21 cellular contexts compared by ENCODE assay signal in the genomic region with DNA sequence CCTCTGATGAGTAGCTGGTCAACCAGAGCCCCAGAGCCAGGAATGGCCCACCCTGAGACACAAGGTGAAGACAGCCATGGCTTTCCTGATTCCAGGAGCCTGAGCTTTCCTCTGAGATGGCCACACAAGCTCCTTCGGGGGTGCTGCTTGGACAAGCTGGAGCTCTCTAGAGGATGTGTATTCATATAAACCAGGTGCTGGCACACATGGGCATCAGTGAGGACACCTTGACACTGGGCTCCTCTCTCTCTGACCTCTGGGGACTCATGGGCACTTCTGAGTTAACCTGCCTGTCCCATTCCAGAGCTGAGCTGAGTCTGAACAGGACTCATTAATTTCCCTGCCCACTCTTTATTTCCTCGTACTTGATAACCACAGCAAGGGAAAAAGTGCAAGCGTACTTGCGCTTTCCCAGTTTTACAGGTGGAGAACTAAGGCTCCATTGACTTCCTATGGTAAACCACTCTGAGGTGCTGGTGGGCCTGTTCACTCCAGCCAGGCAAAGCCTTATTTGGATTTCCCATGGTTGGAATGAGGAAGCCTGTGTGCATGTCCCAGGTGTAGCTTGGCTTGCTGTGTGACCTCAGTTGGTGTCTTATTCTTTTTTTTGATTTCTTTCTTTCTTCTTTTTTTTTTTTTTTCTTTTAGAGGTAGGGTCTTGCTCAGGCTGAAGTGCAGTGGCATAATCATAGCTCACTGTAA. TPM values are rescaled to one million over a fixed set of nuclear protein-coding genes. Genes with fewer than 3 reads are reported as not detected.
DNase-seq lines count a peak whose midpoint lies in the region; ATAC-seq and TF ChIP-seq lines count a peak whose summit lies in the region.
"Had no signal": no experiment of that assay in that cellular context is flagged by ENCODE, and none has a peak within 500 bp of the region (broad histone marks: within the 10 kb centered on the region; RNA-seq: fewer than 3 reads in every experiment).

No MANE protein-coding gene starts in this region.

- in situ Hi-C loops in IMR-90 (cut with MboI; ENCODE audit: low sequenced_read_pairs): no loop called here

- CTCF ChIA-PET in IMR-90 (lab: Yijun Ruan, JAX): no interaction called here

- 0 out of 4 replicates have a peak, but pooled peaks cover 0 to 4% of the 10 kb centered on the region in 2 experiments for H3K79me1 ChIP-seq in IMR-90 (ENCODE audit: low read depth in 1 of 2, low read length in 2 of 2)

- no peak overlapping the region for H2BK15ac ChIP-seq in IMR-90 (ENCODE audit: low read depth, low read length)

- H4K20me1 ChIP-seq in IMR-90 (ENCODE audit: insufficient read depth, low read length): no peaks in the 10 kb centered on the region

- ATAC-seq in Right ventricle myocardium superior (ENCODE audit: poor library complexity): peak; percentile 10
- no peak for ATAC-seq in left ventricle myocardium superior
- no peak for ATAC-seq in IMR-90 (ENCODE audit: low read depth)
- ATAC-seq in body of pancreas: peak; percentile 70
- ATAC-seq: A549 had no signal

- WGBS in IMR-90 (ENCODE audit: extremely low coverage in 2 of 2, insufficient read length in 1 of 2), 2 experiments: 94% methylated on average over 3 of the region's 4 CpGs; no CpG with 5 or more reads in 1 of the 2 experiments
- 75 to 93% methylated on average over 4 of the region's 4 CpGs for WGBS in body of pancreas, 2 donors

- H4K8ac ChIP-seq in IMR-90 (ENCODE audit: low read depth in 2 of 2, low read length in 2 of 2): no peak overlapping the region

- intact Hi-C loops in Right ventricle myocardium superior (cut with DNase I) (no loop called here), left ventricle myocardium superior (cut with micrococcal nuclease) (no loop called here), IMR-90 (cut with micrococcal nuclease) (no loop called here), body of pancreas (cut with DNase I) (no loop called here)

- no peak overlapping the region for H2BK120ac ChIP-seq in IMR-90 (ENCODE audit: low read depth, low read length)

- peak overlapping the region; percentile 37 for H3K27ac Mint-ChIP-seq in progenitor cell of endocrine pancreas
- H3K27ac Mint-ChIP-seq: CD4-positive, alpha-beta T cell; CD8-positive, alpha-beta memory T cell had no signal

- no peak overlapping the region for H3K18ac ChIP-seq in IMR-90 (ENCODE audit: low read depth, low read length)

- POLR2A ChIA-PET in IMR-90 (lab: Charles Lee; ENCODE audit: unreplicated experiment): no interaction called here

- H3K4me3 ChIP-seq in IMR-90 (ENCODE audit: insufficient read depth, low read depth, low read length) (no peak overlapping the region), body of pancreas (no peak overlapping the region)
- H3K4me3 ChIP-seq: A549 had no signal

- H3K14ac ChIP-seq in IMR-90 (replicated peaks; ENCODE audit: low read depth, low read length): no peak overlapping the region

- no peak overlapping the region for H2AFZ ChIP-seq in IMR-90 (replicated peaks; ENCODE audit: low read length, poor library complexity)

- no TSS peak for BruUV-seq in IMR-90 (replicated peaks; lab: Mats Ljungman, UMichigan)

- 0 out of 2 replicates have a peak overlapping the region, but pooled peaks have one; percentile 15 for H2AK5ac ChIP-seq in IMR-90 (ENCODE audit: low read depth, low read length)

- H3K9me3 Mint-ChIP-seq in progenitor cell of endocrine pancreas (ENCODE audit: low read depth): no peaks in the 10 kb centered on the region
- H3K9me3 Mint-ChIP-seq: CD4-positive, alpha-beta T cell; CD8-positive, alpha-beta memory T cell had no signal

- H3K27ac ChIP-seq in IMR-90 (ENCODE audit: insufficient read depth, low read length) (no peak overlapping the region), body of pancreas (peak overlapping the region in 3 of 4 donors; percentile 13 to 26 (median 16))
- H3K27ac ChIP-seq: A549 had no signal

- H3K4me1 Mint-ChIP-seq in progenitor cell of endocrine pancreas (ENCODE audit: low read depth): no peaks in the 10 kb centered on the region
- H3K4me1 Mint-ChIP-seq: CD8-positive, alpha-beta memory T cell had no signal

- DNase-seq in Right ventricle myocardium superior (no peak), left ventricle myocardium superior (no peak), IMR-90 (no peak), body of pancreas (peak in 2 of 4 donors; percentile 13 to 16), progenitor cell of endocrine pancreas (ENCODE audit: low spot score, unreplicated experiment) (no peak), DMS79 (lab: John Stamatoyannopoulos, UW) (no peak), KG1 (lab: John Stamatoyannopoulos, UW) (no peak), AG08395 (ENCODE audit: low spot score) (no peak)
- DNase-seq: 8988T; ACHN; CD4-positive, alpha-beta T cell; CD8-positive, alpha-beta memory T cell; DMS 273 treated with DMSO at 0.1 percent for 48 hours; DMS79 treated with DMSO at 0.1 percent for 48 hours; GF-D8; H7; HCEC 1CT had no signal

- H3K9me1 ChIP-seq in IMR-90 (ENCODE audit: insufficient read depth, low read length): peaks cover 4% of the 10 kb centered on the region

- H4K5ac ChIP-seq in IMR-90 (ENCODE audit: low read depth, low read length): no peak overlapping the region

- no peak overlapping the region for H4K91ac ChIP-seq in IMR-90 (ENCODE audit: insufficient read depth, low read depth, low read length)

- H3K23ac ChIP-seq in IMR-90 (ENCODE audit: low read depth, low read length): no peak overlapping the region

- H2BK5ac ChIP-seq in IMR-90 (ENCODE audit: low read depth, low read length, poor library complexity, severe bottlenecking): no peak overlapping the region

- TF ChIP-seq CTCF in IMR-90 (conservative IDR thresholded peaks at IDR 0.05; ENCODE audit: low read depth, low read length) (no peak), body of pancreas (IDR thresholded peaks at IDR 0.05) (no peak), progenitor cell of endocrine pancreas (IDR thresholded peaks at IDR 0.05; ENCODE audit: unreplicated experiment) (no peak)

- no peak for TF ChIP-seq RAD21 in IMR-90 (IDR thresholded peaks at IDR 0.05; ENCODE audit: low read length)

- dilution Hi-C loops in IMR-90 (cut with HindIII; ENCODE audit: low sequenced_read_pairs, unreplicated experiment): no loop called here

- H3K4ac ChIP-seq in IMR-90 (ENCODE audit: low read depth, low read length): no peak overlapping the region

- no peaks in the 10 kb centered on the region for H3K4me1 ChIP-seq in IMR-90 (ENCODE audit: control insufficient read depth, insufficient read depth, low read length)
- no peaks in the 10 kb centered on the region for H3K4me1 ChIP-seq in body of pancreas
- H3K4me1 ChIP-seq: A549 had no signal

- no peak overlapping the region for H3K4me3 Mint-ChIP-seq in progenitor cell of endocrine pancreas (ENCODE audit: low read depth)
- H3K4me3 Mint-ChIP-seq: CD14-positive monocyte; CD4-positive, alpha-beta T cell; CD8-positive, alpha-beta memory T cell had no signal

- H3K27me3 ChIP-seq in IMR-90 (ENCODE audit: control insufficient read depth, insufficient read depth, low read length): no peaks in the 10 kb centered on the region
- H3K27me3 ChIP-seq in body of pancreas: no peaks in the 10 kb centered on the region

- no peaks in the 10 kb centered on the region for H3K9me3 ChIP-seq in IMR-90 (ENCODE audit: control insufficient read depth, insufficient read depth, low read length)
- no peaks in the 10 kb centered on the region for H3K9me3 ChIP-seq in body of pancreas
- H3K9me3 ChIP-seq: A549 had no signal

- no peak overlapping the region for H2BK20ac ChIP-seq in IMR-90 (ENCODE audit: low read depth, low read length)

- H3K36me3 Mint-ChIP-seq in progenitor cell of endocrine pancreas (ENCODE audit: insufficient read depth): no peaks in the 10 kb centered on the region
- H3K36me3 Mint-ChIP-seq: CD14-positive monocyte; CD8-positive, alpha-beta memory T cell had no signal

- no peak overlapping the region for H2AK9ac ChIP-seq in IMR-90 (replicated peaks; ENCODE audit: low read depth, low read length, poor library complexity)

- H3K36me3 ChIP-seq in IMR-90 (ENCODE audit: control insufficient read depth, insufficient read depth, low read length) (no peaks in the 10 kb centered on the region), body of pancreas (replicated peaks in 1 of 2; ENCODE audit: insufficient read depth in 1 of 2, low read depth in 2 of 2) (no peaks in the 10 kb centered on the region)

- no peak overlapping the region for H3K4me2 ChIP-seq in IMR-90 (ENCODE audit: low read depth, low read length)
- H3K4me2 ChIP-seq: A549 had no signal

- H3K9ac ChIP-seq in IMR-90 (ENCODE audit: low read depth, low read length): no peak overlapping the region

- no peak overlapping the region for H3K56ac ChIP-seq in IMR-90 (ENCODE audit: extremely low read depth, insufficient read depth, low read length)

- no peak for TF ChIP-seq POLR2A in IMR-90 (IDR thresholded peaks at IDR 0.05; ENCODE audit: low read depth, low read length)
- TF ChIP-seq POLR2A in body of pancreas (IDR thresholded peaks at IDR 0.05): no peak

- no peaks in the 10 kb centered on the region for H3K27me3 Mint-ChIP-seq in progenitor cell of endocrine pancreas
- H3K27me3 Mint-ChIP-seq: CD4-positive, alpha-beta T cell had no signal

TF ChIP-seq in IMR-90, 13 proteins besides CTCF, POLR2A, EP300 and RAD21 (continues in another document):
- TF ChIP-seq MAFK (IDR thresholded peaks at IDR 0.05; ENCODE audit: low read depth, low read length) (no peak), MAZ (IDR thresholded peaks at IDR 0.05; ENCODE audit: borderline replicate concordance, low read depth, low read length) (no peak), RFX5 (IDR thresholded peaks at IDR 0.05; ENCODE audit: low read depth, low read length) (no peak), CHD1 (IDR thresholded peaks at IDR 0.05; ENCODE audit: low read depth, low read length) (no peak), CEBPB (IDR thresholded peaks at IDR 0.05; ENCODE audit: low read depth, low read length) (no peak)
- TF ChIP-seq, protein P1, sequence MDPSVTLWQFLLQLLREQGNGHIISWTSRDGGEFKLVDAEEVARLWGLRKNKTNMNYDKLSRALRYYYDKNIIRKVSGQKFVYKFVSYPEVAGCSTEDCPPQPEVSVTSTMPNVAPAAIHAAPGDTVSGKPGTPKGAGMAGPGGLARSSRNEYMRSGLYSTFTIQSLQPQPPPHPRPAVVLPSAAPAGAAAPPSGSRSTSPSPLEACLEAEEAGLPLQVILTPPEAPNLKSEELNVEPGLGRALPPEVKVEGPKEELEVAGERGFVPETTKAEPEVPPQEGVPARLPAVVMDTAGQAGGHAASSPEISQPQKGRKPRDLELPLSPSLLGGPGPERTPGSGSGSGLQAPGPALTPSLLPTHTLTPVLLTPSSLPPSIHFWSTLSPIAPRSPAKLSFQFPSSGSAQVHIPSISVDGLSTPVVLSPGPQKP (IDR thresholded peaks at IDR 0.05; ENCODE audit: borderline replicate concordance, low read depth, low read length): no peak

RNA-seq across cellular contexts. Expression of a gene that starts 25.4 kb away (rescaled TPM):
- 1.00 TPM for total RNA-seq in Right ventricle myocardium superior
- total RNA-seq in left ventricle myocardium superior: 0.40 TPM
- 0.56 and 1.4 TPM in 2 replicates for total RNA-seq in IMR-90 (2012; rRNA removed)
- polyA plus RNA-seq in IMR-90 (2012; rRNA removed): 0.53 and 0.87 TPM in 2 replicates
- 0.42 and 0.49 TPM in 2 replicates for polyA plus RNA-seq in IMR-90 (2012; cell fraction: cytosol; rRNA removed)
- polyA plus RNA-seq in IMR-90 (2012; cell fraction: nucleus; rRNA removed; ENCODE audit: low replicate concordance): 0.81 and 1.2 TPM in 2 replicates
- 1 to 10 TPM in 1 of 2 donors, under 1 TPM in 1; 0.52 to 3.6 TPM for total RNA-seq in body of pancreas
- total RNA-seq in progenitor cell of endocrine pancreas: not detected in 2 replicates
- total RNA-seq: CD4-positive, alpha-beta T cell; CD8-positive, alpha-beta memory T cell; Daoy; G401; H7 had no signal
- polyA plus RNA-seq: A549; CD14-positive monocyte; CD8-positive, alpha-beta memory T cell had no signal

Comparison
In these comparisons a context has a peak if more than half of its experiments do, and no peak if none do; other contexts are left out.
1. ATAC-seq: peak in Right ventricle myocardium superior (single experiment) and body of pancreas (single experiment); none in left ventricle myocardium superior (single experiment) and IMR-90 (single experiment).